ENCODE assay signal across 10 cellular contexts in genomic region chr1:36320291-36320758, GRCh38. TPM values are rescaled to one million over a fixed set of nuclear protein-coding genes. Genes with fewer than 3 reads are reported as not detected.
DNase-seq lines count a peak whose midpoint lies in the region; ATAC-seq and TF ChIP-seq lines count a peak whose summit lies in the region.
"Had no signal": no experiment of that assay in that cellular context is flagged by ENCODE, and none has a peak within 500 bp of the region (broad histone marks: within the 10 kb centered on the region; RNA-seq: fewer than 3 reads in every experiment).

No MANE protein-coding gene starts in this region.

- ATAC-seq in CD4-positive, alpha-beta T cell (ENCODE audit: poor library complexity) = no peak
- ATAC-seq in effector memory CD8-positive, alpha-beta T cell (replicated peaks) = no peak
- ATAC-seq in GM19397 (IDR thresholded peaks at IDR 0.05; ENCODE audit: unreplicated experiment) (no peak), GM21367 (IDR thresholded peaks at IDR 0.05; ENCODE audit: unreplicated experiment) (no peak)

- H3K27ac Mint-ChIP-seq in CD4-positive, alpha-beta T cell = peak overlapping the region; percentile 12
- peak overlapping the region; percentile 49 to 77 for H3K27ac Mint-ChIP-seq in effector memory CD8-positive, alpha-beta T cell

- no peak overlapping the region for H3K27ac ChIP-seq in CD4-positive, alpha-beta T cell (ENCODE audit: low read depth, low read length)
- peak overlapping the region; percentile 15 for H3K27ac ChIP-seq in neutrophil
- H3K27ac ChIP-seq: VCaP had no signal

- POLR2A ChIA-PET in CD4-positive, alpha-beta T cell (lab: Charles Lee) = interaction anchor here (2.8 kb wide), 1 partner anchor 14 kb away, joined by 8 read pairs; the partner anchor contains the start of gene SH3D21

- H3K36me3 ChIP-seq in neutrophil = no peaks in the 10 kb centered on the region

- CTCF ChIA-PET in CD4-positive, alpha-beta T cell (lab: Charles Lee) = no interaction called here

- no peaks in the 10 kb centered on the region for H3K9me3 ChIP-seq in CD4-positive, alpha-beta T cell (ENCODE audit: control insufficient read depth, low read length)
- no peaks in the 10 kb centered on the region for H3K9me3 ChIP-seq in neutrophil

- peaks cover 25% of the 10 kb centered on the region for H3K4me1 Mint-ChIP-seq in CD4-positive, alpha-beta T cell (ENCODE audit: low read depth)
- peaks cover 16 to 19% of the 10 kb centered on the region in 2 donors for H3K4me1 Mint-ChIP-seq in effector memory CD8-positive, alpha-beta T cell (ENCODE audit: low read depth in 2 of 2)

- peaks cover 38 to 41% of the 10 kb centered on the region in 2 experiments for H3K4me1 ChIP-seq in neutrophil (ENCODE audit: control insufficient read depth in 1 of 2, insufficient read depth in 1 of 2, low read depth in 1 of 2, low read length in 1 of 2)

- no peaks in the 10 kb centered on the region for H3K36me3 Mint-ChIP-seq in CD4-positive, alpha-beta T cell (ENCODE audit: low read depth)
- H3K36me3 Mint-ChIP-seq in effector memory CD8-positive, alpha-beta T cell (ENCODE audit: insufficient read depth) = peaks cover 13% of the 10 kb centered on the region

- H3K4me3 ChIP-seq in neutrophil (ENCODE audit: low read depth in 1 of 2, low read length in 1 of 2) = peak overlapping the region; percentile 50 to 82

- H3K4me3 Mint-ChIP-seq in CD4-positive, alpha-beta T cell = peak overlapping the region; percentile 85
- peak overlapping the region; percentile 73 to 88 for H3K4me3 Mint-ChIP-seq in effector memory CD8-positive, alpha-beta T cell

- H3K27me3 ChIP-seq in CD4-positive, alpha-beta T cell (ENCODE audit: control insufficient read depth, insufficient read depth, low read length) = no peaks in the 10 kb centered on the region
- H3K27me3 ChIP-seq in neutrophil = peaks cover 54% of the 10 kb centered on the region

- intact Hi-C loops in CD4-positive, alpha-beta T cell (cut with DNase I, micrococcal nuclease) = loop anchor here in 1 of 2 experiments (5.0 kb wide), 1 partner anchor 47 kb away; no protein-coding TSS in a partner anchor

- no peak for DNase-seq in CD4-positive, alpha-beta T cell
- DNase-seq in Kasumi-1 (lab: John Stamatoyannopoulos, UW) = peak; percentile 21 to 30
- DNase-seq in effector memory CD8-positive, alpha-beta T cell = no peak
- DNase-seq in putamen (ENCODE audit: low spot score) = no peak
- no peak for DNase-seq in anterior cingulate cortex (lab: John Stamatoyannopoulos, UW)
- DNase-seq: NCI-H1417 treated with DMSO at 0.1 percent for 48 hours had no signal

- no peaks in the 10 kb centered on the region for H3K9me3 Mint-ChIP-seq in CD4-positive, alpha-beta T cell
- H3K9me3 Mint-ChIP-seq in effector memory CD8-positive, alpha-beta T cell = no peaks in the 10 kb centered on the region

- no peaks in the 10 kb centered on the region for H3K27me3 Mint-ChIP-seq in CD4-positive, alpha-beta T cell
- H3K27me3 Mint-ChIP-seq in effector memory CD8-positive, alpha-beta T cell = no peaks in the 10 kb centered on the region

- no peak for TF ChIP-seq CTCF in CD4-positive, alpha-beta T cell (IDR thresholded peaks at IDR 0.05)
- TF ChIP-seq CTCF in neutrophil (IDR thresholded peaks at IDR 0.05) = no peak

RNA-seq across cellular contexts. Expression of gene EVA1B, which starts 3.1 kb away (rescaled TPM):
- 1 to 10 TPM; 1.5 to 1.8 TPM for total RNA-seq in CD4-positive, alpha-beta T cell

RNA-seq across cellular contexts. Expression of gene SH3D21, which starts 14.2 kb away (rescaled TPM):
- 1 to 10 TPM; 1.9 to 2.6 TPM for total RNA-seq in CD4-positive, alpha-beta T cell

Comparison
In these comparisons a context has a peak if more than half of its experiments do, and no peak if none do; other contexts are left out.
1. DNase-seq: peak in Kasumi-1 (2 of 2); none in CD4-positive, alpha-beta T cell (0 of 10), effector memory CD8-positive, alpha-beta T cell (0 of 3), putamen (single experiment) and anterior cingulate cortex (0 of 58).